9 cellular contexts compared by ENCODE assay signal in genomic region chr11:69008774-69009440, GRCh38. TPM values are rescaled to one million over a fixed set of nuclear protein-coding genes. Genes with fewer than 3 reads are reported as not detected.
DNase-seq lines count a peak whose midpoint lies in the region; ATAC-seq lines count a peak whose summit lies in the region.
"Had no signal": no experiment of that assay in that cellular context is flagged by ENCODE, and none has a peak within 500 bp of the region (broad histone marks: within the 10 kb centered on the region; RNA-seq: fewer than 3 reads in every experiment).

No MANE protein-coding gene starts in this region.

- H2BK5ac ChIP-seq in mesenchymal stem cell (ENCODE audit: low read depth, low read length, poor library complexity, severe bottlenecking), result no peak overlapping the region

- no peaks in the 10 kb centered on the region for H3K27me3 ChIP-seq in mesenchymal stem cell (ENCODE audit: control insufficient read depth in 1 of 2, insufficient read depth in 1 of 2, low read length in 2 of 2)
- no peaks in the 10 kb centered on the region for H3K27me3 ChIP-seq in aorta (ENCODE audit: control insufficient read depth in 1 of 2, insufficient read depth in 2 of 2, low read length in 1 of 2)

- H4K8ac ChIP-seq in mesenchymal stem cell (ENCODE audit: low read length), result peak overlapping the region; percentile 57

- 16% methylated on average over 16 of the region's 16 CpGs for WGBS in mesenchymal stem cell
- 13 to 16% methylated on average over 16 of the region's 16 CpGs for WGBS in aorta, 2 donors

- H2BK120ac ChIP-seq in mesenchymal stem cell (ENCODE audit: low read depth, low read length), result peak overlapping the region; percentile 59

- H2BK15ac ChIP-seq in mesenchymal stem cell (ENCODE audit: low read depth, poor library complexity, severe bottlenecking), result peak overlapping the region; percentile 68

- H3K4me1 Mint-ChIP-seq in dendritic cell treated with granulocyte-macrophage colony-stimulating factor and Interleukin-4, amounts not matched to agents 40 ng/mL and 50 ng/mL, for 4 days (ENCODE audit: low read depth), result peaks cover 50% of the 10 kb centered on the region
- H3K4me1 Mint-ChIP-seq in stimulated activated memory B cell treated with anti-CD40 and anti-IgM and Interleukin-4, amounts not matched to agents 10 μg/mL and 1 μg/mL and 100 μg/mL, for 72 hours, result peaks cover 7% of the 10 kb centered on the region

- H3K79me1 ChIP-seq in mesenchymal stem cell (replicated peaks; ENCODE audit: low read length, poor library complexity, severe bottlenecking), result peaks cover 5% of the 10 kb centered on the region

- intact Hi-C loops in dendritic cell treated with granulocyte-macrophage colony-stimulating factor and Interleukin-4, amounts not matched to agents 40 ng/mL and 50 ng/mL, for 4 days (cut with micrococcal nuclease), result no loop called here
- intact Hi-C loops in aorta (cut with DNase I), result no loop called here

- H2AFZ ChIP-seq in mesenchymal stem cell (ENCODE audit: low read depth, low read length), result no peak overlapping the region

- peak overlapping the region; percentile 20 for H3K4me2 ChIP-seq in mesenchymal stem cell (ENCODE audit: low read length, poor library complexity, severe bottlenecking)

- H3K9ac ChIP-seq in mesenchymal stem cell (ENCODE audit: low read length), result peak overlapping the region; percentile 90

- peaks cover 23 to 39% of the 10 kb centered on the region in 2 experiments for H3K36me3 ChIP-seq in mesenchymal stem cell (ENCODE audit: control insufficient read depth in 1 of 2, insufficient read depth in 2 of 2, low read depth in 1 of 2, low read length in 2 of 2)
- H3K36me3 ChIP-seq in aorta (ENCODE audit: control insufficient read depth in 1 of 2, insufficient read depth in 2 of 2, low read length in 1 of 2), result peaks cover 5 to 11% of the 10 kb centered on the region in 2 donors

- H3K4me3 Mint-ChIP-seq in dendritic cell treated with granulocyte-macrophage colony-stimulating factor and Interleukin-4, amounts not matched to agents 40 ng/mL and 50 ng/mL, for 4 days, result no peak overlapping the region
- no peak overlapping the region for H3K4me3 Mint-ChIP-seq in stimulated activated memory B cell treated with anti-CD40 and anti-IgM and Interleukin-4, amounts not matched to agents 10 μg/mL and 1 μg/mL and 100 μg/mL, for 72 hours
- H3K4me3 Mint-ChIP-seq: naive thymus-derived CD4-positive, alpha-beta T cell had no signal

- no peaks in the 10 kb centered on the region for H3K9me3 Mint-ChIP-seq in dendritic cell treated with granulocyte-macrophage colony-stimulating factor and Interleukin-4, amounts not matched to agents 40 ng/mL and 50 ng/mL, for 4 days
- H3K9me3 Mint-ChIP-seq in stimulated activated memory B cell treated with anti-CD40 and anti-IgM and Interleukin-4, amounts not matched to agents 10 μg/mL and 1 μg/mL and 100 μg/mL, for 72 hours, result no peaks in the 10 kb centered on the region
- H3K9me3 Mint-ChIP-seq: naive thymus-derived CD4-positive, alpha-beta T cell had no signal

- peak overlapping the region; percentile 67 for H3K27ac ChIP-seq in mesenchymal stem cell (ENCODE audit: low read length, poor library complexity, severe bottlenecking)
- peak overlapping the region; percentile 83 to 84 for H3K27ac ChIP-seq in aorta (ENCODE audit: low read depth in 1 of 2, low read length in 2 of 2)

- H3K4ac ChIP-seq in mesenchymal stem cell (ENCODE audit: low read depth in 1 of 2, low read length in 2 of 2), result peak overlapping the region; percentile 62 to 72

- H3K18ac ChIP-seq in mesenchymal stem cell (ENCODE audit: low read depth in 1 of 2, low read length in 2 of 2), result peak overlapping the region; percentile 91 to 92

- H2BK12ac ChIP-seq in mesenchymal stem cell (ENCODE audit: low read length in 2 of 2), result peak overlapping the region; percentile 70 to 89

- DNase-seq in NOMO-1 treated with DMSO at 0.1 percent for 48 hours (lab: John Stamatoyannopoulos, UW; ENCODE audit: unreplicated experiment), result peak; percentile 6
- DNase-seq in NOMO-1 treated with dmso at 0.1 percent for 144 hours (lab: John Stamatoyannopoulos, UW; ENCODE audit: unreplicated experiment), result no peak
- DNase-seq in mesenchymal stem cell, result peak; percentile 98
- DNase-seq in aorta, result peak; percentile 96 to 97
- no peak for DNase-seq in middle frontal gyrus (ENCODE audit: extremely low spot score, low spot score)
- DNase-seq: naive thymus-derived CD4-positive, alpha-beta T cell had no signal

- H2AK5ac ChIP-seq in mesenchymal stem cell (ENCODE audit: low read length, severe bottlenecking), result peak overlapping the region; percentile 49

- H3K9me3 ChIP-seq in mesenchymal stem cell (ENCODE audit: control insufficient read depth, low read length) (no peaks in the 10 kb centered on the region), aorta (ENCODE audit: control insufficient read depth, low read length) (no peaks in the 10 kb centered on the region)

- no peaks in the 10 kb centered on the region for H3K36me3 Mint-ChIP-seq in dendritic cell treated with granulocyte-macrophage colony-stimulating factor and Interleukin-4, amounts not matched to agents 40 ng/mL and 50 ng/mL, for 4 days (ENCODE audit: low read depth)
- H3K36me3 Mint-ChIP-seq in stimulated activated memory B cell treated with anti-CD40 and anti-IgM and Interleukin-4, amounts not matched to agents 10 μg/mL and 1 μg/mL and 100 μg/mL, for 72 hours, result no peaks in the 10 kb centered on the region
- H3K36me3 Mint-ChIP-seq: naive thymus-derived CD4-positive, alpha-beta T cell had no signal

- H3K27me3 Mint-ChIP-seq in dendritic cell treated with granulocyte-macrophage colony-stimulating factor and Interleukin-4, amounts not matched to agents 40 ng/mL and 50 ng/mL, for 4 days, result peaks cover 68% of the 10 kb centered on the region
- H3K27me3 Mint-ChIP-seq in stimulated activated memory B cell treated with anti-CD40 and anti-IgM and Interleukin-4, amounts not matched to agents 10 μg/mL and 1 μg/mL and 100 μg/mL, for 72 hours, result peaks cover 88% of the 10 kb centered on the region

- peak overlapping the region in 1 of 2 experiments; percentile 81 for H3K14ac ChIP-seq in mesenchymal stem cell (ENCODE audit: low read length in 2 of 2)

- H3K23ac ChIP-seq in mesenchymal stem cell (ENCODE audit: low read length in 2 of 2), result no peak overlapping the region

- H3K4me3 ChIP-seq in mesenchymal stem cell (ENCODE audit: insufficient read depth in 1 of 2, low read depth in 1 of 2, low read length in 2 of 2) (peak overlapping the region in 1 of 2 experiments; percentile 95), aorta (ENCODE audit: low read length in 2 of 2) (no peak overlapping the region)

- peaks cover 62% of the 10 kb centered on the region for H3K4me1 ChIP-seq in mesenchymal stem cell (ENCODE audit: control insufficient read depth, insufficient read depth, low read depth, low read length)
- no peaks in the 10 kb centered on the region for H3K4me1 ChIP-seq in aorta (ENCODE audit: control insufficient read depth in 1 of 2, insufficient read depth in 2 of 2, low read length in 2 of 2)

- H3K27ac Mint-ChIP-seq in dendritic cell treated with granulocyte-macrophage colony-stimulating factor and Interleukin-4, amounts not matched to agents 40 ng/mL and 50 ng/mL, for 4 days, result peak overlapping the region; percentile 39
- H3K27ac Mint-ChIP-seq in stimulated activated memory B cell treated with anti-CD40 and anti-IgM and Interleukin-4, amounts not matched to agents 10 μg/mL and 1 μg/mL and 100 μg/mL, for 72 hours, result no peak overlapping the region
- H3K27ac Mint-ChIP-seq: naive thymus-derived CD4-positive, alpha-beta T cell had no signal

- H4K91ac ChIP-seq in mesenchymal stem cell (ENCODE audit: low read length), result peak overlapping the region; percentile 49

- ATAC-seq in aorta (ENCODE audit: low FRiP score) (peak; percentile 73), HG02852 (IDR thresholded peaks at IDR 0.05; ENCODE audit: unreplicated experiment) (no peak)
- no peak for ATAC-seq in stimulated activated memory B cell treated with anti-CD40 and anti-IgM and Interleukin-4, amounts not matched to agents 10 μg/mL and 1 μg/mL and 100 μg/mL, for 72 hours
- ATAC-seq: naive thymus-derived CD4-positive, alpha-beta T cell had no signal

RNA-seq across cellular contexts. Expression of gene MRGPRF, which starts 4.1 kb away (rescaled TPM):
- polyA plus RNA-seq in mesenchymal stem cell (2013, experiment 1 of 2), result 28.0 TPM
- polyA plus RNA-seq in mesenchymal stem cell (2013, experiment 2 of 2), result 29.6 TPM
- 100 to 1,000 TPM in 1 of 2 donors, 10 to 100 TPM in 1; 75.7 to 108 TPM for total RNA-seq in aorta
- polyA plus RNA-seq in aorta, result 100 to 1,000 TPM in 1 of 2 donors, 10 to 100 TPM in 1; 26.4 to 130 TPM
- total RNA-seq: naive thymus-derived CD4-positive, alpha-beta T cell had no signal
- polyA plus RNA-seq: naive thymus-derived CD4-positive, alpha-beta T cell had no signal

RNA-seq across cellular contexts. Expression of gene MRGPRD, which starts 28.1 kb away (rescaled TPM):
- polyA plus RNA-seq in mesenchymal stem cell (2013, experiment 1 of 2), result not detected
- polyA plus RNA-seq in mesenchymal stem cell (2013, experiment 2 of 2), result not detected
- under 1 TPM in 1 of 2 donors, not detected in 1; 0.49 TPM for total RNA-seq in aorta
- not detected for polyA plus RNA-seq in aorta
- total RNA-seq: naive thymus-derived CD4-positive, alpha-beta T cell had no signal

RNA-seq across cellular contexts. Expression of gene TPCN2, which starts 39.8 kb away (rescaled TPM):
- 4.9 TPM for polyA plus RNA-seq in mesenchymal stem cell (2013, experiment 1 of 2)
- polyA plus RNA-seq in mesenchymal stem cell (2013, experiment 2 of 2), result 4.7 TPM
- 10 to 100 TPM; 25.8 to 27.9 TPM for total RNA-seq in aorta
- polyA plus RNA-seq in aorta, result 10 to 100 TPM in 1 of 2 donors, 1 to 10 TPM in 1; 1.5 to 20.8 TPM

Comparison
In these comparisons a context has a peak if more than half of its experiments do, and no peak if none do; other contexts are left out.
1. DNase-seq: peak in NOMO-1 treated with DMSO at 0.1 percent for 48 hours (single experiment), mesenchymal stem cell (single experiment) and aorta (2 of 2); none in NOMO-1 treated with dmso at 0.1 percent for 144 hours (single experiment) and middle frontal gyrus (single experiment).